24 cellular contexts compared by ENCODE assay signal in genomic region chr1:53430779-53431178, GRCh38. TPM values are rescaled to one million over a fixed set of nuclear protein-coding genes. Genes with fewer than 3 reads are reported as not detected.
"Had no signal": no experiment of that assay in that cellular context is flagged by ENCODE, and none has a peak within 500 bp of the region (broad histone marks: within the 10 kb centered on the region; RNA-seq: fewer than 3 reads in every experiment).

No MANE protein-coding gene starts in this region.

- FAIRE-seq: islet of Langerhans had no signal

- H3K36me3 ChIP-seq: brain microvascular endothelial cell, colonic mucosa, ovary, vagina had no signal

- H3K9me3 ChIP-seq: colonic mucosa, ovary, psoas muscle, vagina had no signal

- DNase-seq: activated B cell treated with CpG ODN at 0.5 μM for 24 hours; activated CD4-positive, alpha-beta memory T cell treated with anti-CD3 and anti-CD28 coated beads, Interleukin-2, amount 10 ng/mL, durations not matched to agents 7 days and 5 days; activated CD4-positive, alpha-beta T cell treated with anti-CD3 and anti-CD28 coated beads for 48 hours; activated CD8-positive, alpha-beta memory T cell treated with anti-CD3 and anti-CD28 coated beads, Interleukin-2, amount 10 ng/mL, durations not matched to agents 7 days and 5 days; activated naive CD4-positive, alpha-beta T cell treated with Interleukin-2 at 50 U/mL for 16 hours; brain microvascular endothelial cell; central memory CD4-positive, alpha-beta T cell; colonic mucosa; erythroblast; foreskin melanocyte; glutamatergic neuron; hippocampal formation; left cardiac atrium; naive thymus-derived CD4-positive, alpha-beta T cell; ovary; psoas muscle; right cardiac atrium; stimulated activated naive CD8-positive, alpha-beta T cell treated with anti-CD3 and anti-CD28 coated beads, Interleukin-15, Interleukin-2, amounts not matched to agents 100 U/mL and 50 U/mL, for 24 hours; trophoblast cell had no signal

- ATAC-seq: activated CD8-positive, alpha-beta memory T cell treated with anti-CD3 and anti-CD28 coated beads, Interleukin-2, amount 10 ng/mL, durations not matched to agents 7 days and 5 days; left cardiac atrium; naive thymus-derived CD4-positive, alpha-beta T cell; psoas muscle; right cardiac atrium; stimulated activated naive CD8-positive, alpha-beta T cell treated with anti-CD3 and anti-CD28 coated beads, Interleukin-15, Interleukin-2, amounts not matched to agents 100 U/mL and 50 U/mL, for 24 hours had no signal

- H3K27me3 ChIP-seq: colonic mucosa, ovary, vagina had no signal

- H3K27ac ChIP-seq: brain microvascular endothelial cell, colonic mucosa, ovary, psoas muscle, vagina had no signal

- H3K4me1 ChIP-seq: colonic mucosa, psoas muscle, vagina had no signal

- H3K4me3 ChIP-seq: colonic mucosa, ovary, psoas muscle, vagina had no signal

RNA-seq across cellular contexts. Expression of gene DMRTB1, which starts 28.4 kb away (rescaled TPM):
- total RNA-seq: activated B cell treated with CpG ODN at 0.5 μM for 24 hours; activated CD4-positive, alpha-beta memory T cell treated with anti-CD3 and anti-CD28 coated beads, Interleukin-2, amount 10 ng/mL, durations not matched to agents 7 days and 5 days; activated CD8-positive, alpha-beta memory T cell treated with anti-CD3 and anti-CD28 coated beads, Interleukin-2, amount 10 ng/mL, durations not matched to agents 7 days and 5 days; colonic mucosa; left cardiac atrium; lower leg skin; mucosa of gallbladder; naive thymus-derived CD4-positive, alpha-beta T cell; ovary; psoas muscle; right cardiac atrium; skeletal muscle tissue; vagina had no signal
- polyA plus RNA-seq: naive thymus-derived CD4-positive, alpha-beta T cell; psoas muscle; right cardiac atrium had no signal
